In genomic region chr3:87564438-87564837, GRCh38 we compare ENCODE assay signal across 26 cellular contexts.
"Had no signal": no experiment of that assay in that cellular context is flagged by ENCODE, and none has a peak within 500 bp of the region (broad histone marks: within the 10 kb centered on the region; RNA-seq: fewer than 3 reads in every experiment).

No MANE protein-coding gene starts in this region.

- H3K27ac ChIP-seq: colonic mucosa, epithelial cell of prostate, esophagus squamous epithelium, gastrocnemius medialis, heart right ventricle, left lung, lower lobe of right lung had no signal

- H3K36me3 ChIP-seq: colonic mucosa, esophagus squamous epithelium, gastrocnemius medialis, heart right ventricle, left lung, lower lobe of right lung had no signal

- H3K4me1 Mint-ChIP-seq: endodermal cell had no signal

- FAIRE-seq: endometrium, islet of Langerhans, keratinocyte had no signal

- H3K27me3 Mint-ChIP-seq: dendritic cell treated with granulocyte-macrophage colony-stimulating factor and Interleukin-4, amounts not matched to agents 40 ng/mL and 50 ng/mL, for 4 days; effector memory CD8-positive, alpha-beta T cell had no signal

- H3K27ac Mint-ChIP-seq: dendritic cell treated with granulocyte-macrophage colony-stimulating factor and Interleukin-4, amounts not matched to agents 40 ng/mL and 50 ng/mL, for 4 days; effector memory CD8-positive, alpha-beta T cell; endodermal cell had no signal

- DNase-seq: colonic mucosa; cortex of kidney; effector CD8-positive, alpha-beta T cell; effector memory CD8-positive, alpha-beta T cell; endodermal cell; erythroblast; esophagus squamous epithelium; foreskin fibroblast; foreskin melanocyte; gastrocnemius medialis; glutamatergic neuron; head of caudate nucleus; heart right ventricle; hippocampal formation; left cardiac atrium; left lung; left ventricle myocardium superior; lower lobe of right lung; mesenchymal stem cell; midbrain had no signal

- H3K4me3 Mint-ChIP-seq: dendritic cell treated with granulocyte-macrophage colony-stimulating factor and Interleukin-4, amounts not matched to agents 40 ng/mL and 50 ng/mL, for 4 days; effector memory CD8-positive, alpha-beta T cell; endodermal cell had no signal

- H3K4me1 ChIP-seq: colonic mucosa, esophagus squamous epithelium, gastrocnemius medialis, heart right ventricle, left lung, lower lobe of right lung had no signal

- H3K9me3 Mint-ChIP-seq: dendritic cell treated with granulocyte-macrophage colony-stimulating factor and Interleukin-4, amounts not matched to agents 40 ng/mL and 50 ng/mL, for 4 days; effector memory CD8-positive, alpha-beta T cell had no signal

- ATAC-seq: effector memory CD8-positive, alpha-beta T cell; esophagus mucosa; gastrocnemius medialis; heart right ventricle; left cardiac atrium; left lung; left ventricle myocardium superior; lower lobe of right lung had no signal

- H3K4me3 ChIP-seq: colonic mucosa, esophagus squamous epithelium, gastrocnemius medialis, heart right ventricle, left lung, lower lobe of right lung had no signal

- H3K27me3 ChIP-seq: colonic mucosa, esophagus squamous epithelium, gastrocnemius medialis, heart right ventricle, left lung had no signal

- H3K9me3 ChIP-seq: colonic mucosa, esophagus squamous epithelium, gastrocnemius medialis, left lung, lower lobe of right lung had no signal
